Comparison of ENCODE assay signal across 2 cellular contexts in genomic region chr18:5197461-5197860, GRCh38.
TF ChIP-seq lines count a peak whose summit lies in the region.

No MANE protein-coding gene starts in this region.

TF ChIP-seq in GM23338, 12 proteins besides CTCF, POLR2A, EP300 and RAD21 (continued from another document):
- TF ChIP-seq, protein P1, sequence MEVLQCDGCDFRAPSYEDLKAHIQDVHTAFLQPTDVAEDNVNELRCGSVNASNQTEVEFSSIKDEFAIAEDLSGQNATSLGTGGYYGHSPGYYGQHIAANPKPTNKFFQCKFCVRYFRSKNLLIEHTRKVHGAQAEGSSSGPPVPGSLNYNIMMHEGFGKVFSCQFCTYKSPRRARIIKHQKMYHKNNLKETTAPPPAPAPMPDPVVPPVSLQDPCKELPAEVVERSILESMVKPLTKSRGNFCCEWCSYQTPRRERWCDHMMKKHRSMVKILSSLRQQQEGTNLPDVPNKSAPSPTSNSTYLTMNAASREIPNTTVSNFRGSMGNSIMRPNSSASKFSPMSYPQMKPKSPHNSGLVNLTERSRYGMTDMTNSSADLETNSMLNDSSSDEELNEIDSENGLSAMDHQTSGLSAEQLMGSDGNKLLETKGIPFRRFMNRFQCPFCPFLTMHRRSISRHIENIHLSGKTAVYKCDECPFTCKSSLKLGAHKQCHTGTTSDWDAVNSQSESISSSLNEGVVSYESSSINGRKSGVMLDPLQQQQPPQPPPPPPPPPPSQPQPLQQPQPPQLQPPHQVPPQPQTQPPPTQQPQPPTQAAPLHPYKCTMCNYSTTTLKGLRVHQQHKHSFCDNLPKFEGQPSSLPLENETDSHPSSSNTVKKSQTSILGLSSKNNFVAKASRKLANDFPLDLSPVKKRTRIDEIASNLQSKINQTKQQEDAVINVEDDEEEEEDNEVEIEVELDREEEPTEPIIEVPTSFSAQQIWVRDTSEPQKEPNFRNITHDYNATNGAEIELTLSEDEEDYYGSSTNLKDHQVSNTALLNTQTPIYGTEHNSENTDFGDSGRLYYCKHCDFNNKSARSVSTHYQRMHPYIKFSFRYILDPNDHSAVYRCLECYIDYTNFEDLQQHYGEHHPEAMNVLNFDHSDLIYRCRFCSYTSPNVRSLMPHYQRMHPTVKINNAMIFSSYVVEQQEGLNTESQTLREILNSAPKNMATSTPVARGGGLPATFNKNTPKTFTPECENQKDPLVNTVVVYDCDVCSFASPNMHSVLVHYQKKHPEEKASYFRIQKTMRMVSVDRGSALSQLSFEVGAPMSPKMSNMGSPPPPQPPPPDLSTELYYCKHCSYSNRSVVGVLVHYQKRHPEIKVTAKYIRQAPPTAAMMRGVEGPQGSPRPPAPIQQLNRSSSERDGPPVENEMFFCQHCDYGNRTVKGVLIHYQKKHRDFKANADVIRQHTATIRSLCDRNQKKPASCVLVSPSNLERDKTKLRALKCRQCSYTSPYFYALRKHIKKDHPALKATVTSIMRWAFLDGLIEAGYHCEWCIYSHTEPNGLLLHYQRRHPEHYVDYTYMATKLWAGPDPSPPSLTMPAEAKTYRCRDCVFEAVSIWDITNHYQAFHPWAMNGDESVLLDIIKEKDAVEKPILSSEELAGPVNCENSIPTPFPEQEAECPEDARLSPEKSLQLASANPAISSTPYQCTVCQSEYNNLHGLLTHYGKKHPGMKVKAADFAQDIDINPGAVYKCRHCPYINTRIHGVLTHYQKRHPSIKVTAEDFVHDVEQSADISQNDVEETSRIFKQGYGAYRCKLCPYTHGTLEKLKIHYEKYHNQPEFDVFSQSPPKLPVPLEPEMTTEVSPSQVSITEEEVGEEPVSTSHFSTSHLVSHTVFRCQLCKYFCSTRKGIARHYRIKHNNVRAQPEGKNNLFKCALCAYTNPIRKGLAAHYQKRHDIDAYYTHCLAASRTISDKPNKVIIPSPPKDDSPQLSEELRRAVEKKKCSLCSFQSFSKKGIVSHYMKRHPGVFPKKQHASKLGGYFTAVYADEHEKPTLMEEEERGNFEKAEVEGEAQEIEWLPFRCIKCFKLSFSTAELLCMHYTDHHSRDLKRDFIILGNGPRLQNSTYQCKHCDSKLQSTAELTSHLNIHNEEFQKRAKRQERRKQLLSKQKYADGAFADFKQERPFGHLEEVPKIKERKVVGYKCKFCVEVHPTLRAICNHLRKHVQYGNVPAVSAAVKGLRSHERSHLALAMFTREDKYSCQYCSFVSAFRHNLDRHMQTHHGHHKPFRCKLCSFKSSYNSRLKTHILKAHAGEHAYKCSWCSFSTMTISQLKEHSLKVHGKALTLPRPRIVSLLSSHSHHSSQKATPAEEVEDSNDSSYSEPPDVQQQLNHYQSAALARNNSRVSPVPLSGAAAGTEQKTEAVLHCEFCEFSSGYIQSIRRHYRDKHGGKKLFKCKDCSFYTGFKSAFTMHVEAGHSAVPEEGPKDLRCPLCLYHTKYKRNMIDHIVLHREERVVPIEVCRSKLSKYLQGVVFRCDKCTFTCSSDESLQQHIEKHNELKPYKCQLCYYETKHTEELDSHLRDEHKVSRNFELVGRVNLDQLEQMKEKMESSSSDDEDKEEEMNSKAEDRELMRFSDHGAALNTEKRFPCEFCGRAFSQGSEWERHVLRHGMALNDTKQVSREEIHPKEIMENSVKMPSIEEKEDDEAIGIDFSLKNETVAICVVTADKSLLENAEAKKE (CRISPR knock-in tag; IDR thresholded peaks at IDR 0.05): no peak
- TF ChIP-seq CREB1 (CRISPR knock-in tag; IDR thresholded peaks at IDR 0.05; ENCODE audit: low read depth) (no peak), REST (IDR thresholded peaks at IDR 0.05; ENCODE audit: unreplicated experiment) (no peak), ZNF331 (CRISPR knock-in tag; IDR thresholded peaks at IDR 0.05; ENCODE audit: low read depth) (no peak), NANOG (IDR thresholded peaks at IDR 0.05; ENCODE audit: borderline replicate concordance) (no peak), POLR2AphosphoS5 (IDR thresholded peaks at IDR 0.05; ENCODE audit: low read depth) (no peak)

TF ChIP-seq in WTC11, 78 proteins besides CTCF, POLR2A, EP300 and RAD21 (continued from another document):
- TF ChIP-seq, protein P2, sequence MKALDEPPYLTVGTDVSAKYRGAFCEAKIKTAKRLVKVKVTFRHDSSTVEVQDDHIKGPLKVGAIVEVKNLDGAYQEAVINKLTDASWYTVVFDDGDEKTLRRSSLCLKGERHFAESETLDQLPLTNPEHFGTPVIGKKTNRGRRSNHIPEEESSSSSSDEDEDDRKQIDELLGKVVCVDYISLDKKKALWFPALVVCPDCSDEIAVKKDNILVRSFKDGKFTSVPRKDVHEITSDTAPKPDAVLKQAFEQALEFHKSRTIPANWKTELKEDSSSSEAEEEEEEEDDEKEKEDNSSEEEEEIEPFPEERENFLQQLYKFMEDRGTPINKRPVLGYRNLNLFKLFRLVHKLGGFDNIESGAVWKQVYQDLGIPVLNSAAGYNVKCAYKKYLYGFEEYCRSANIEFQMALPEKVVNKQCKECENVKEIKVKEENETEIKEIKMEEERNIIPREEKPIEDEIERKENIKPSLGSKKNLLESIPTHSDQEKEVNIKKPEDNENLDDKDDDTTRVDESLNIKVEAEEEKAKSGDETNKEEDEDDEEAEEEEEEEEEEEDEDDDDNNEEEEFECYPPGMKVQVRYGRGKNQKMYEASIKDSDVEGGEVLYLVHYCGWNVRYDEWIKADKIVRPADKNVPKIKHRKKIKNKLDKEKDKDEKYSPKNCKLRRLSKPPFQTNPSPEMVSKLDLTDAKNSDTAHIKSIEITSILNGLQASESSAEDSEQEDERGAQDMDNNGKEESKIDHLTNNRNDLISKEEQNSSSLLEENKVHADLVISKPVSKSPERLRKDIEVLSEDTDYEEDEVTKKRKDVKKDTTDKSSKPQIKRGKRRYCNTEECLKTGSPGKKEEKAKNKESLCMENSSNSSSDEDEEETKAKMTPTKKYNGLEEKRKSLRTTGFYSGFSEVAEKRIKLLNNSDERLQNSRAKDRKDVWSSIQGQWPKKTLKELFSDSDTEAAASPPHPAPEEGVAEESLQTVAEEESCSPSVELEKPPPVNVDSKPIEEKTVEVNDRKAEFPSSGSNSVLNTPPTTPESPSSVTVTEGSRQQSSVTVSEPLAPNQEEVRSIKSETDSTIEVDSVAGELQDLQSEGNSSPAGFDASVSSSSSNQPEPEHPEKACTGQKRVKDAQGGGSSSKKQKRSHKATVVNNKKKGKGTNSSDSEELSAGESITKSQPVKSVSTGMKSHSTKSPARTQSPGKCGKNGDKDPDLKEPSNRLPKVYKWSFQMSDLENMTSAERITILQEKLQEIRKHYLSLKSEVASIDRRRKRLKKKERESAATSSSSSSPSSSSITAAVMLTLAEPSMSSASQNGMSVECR (CRISPR knock-in tag; IDR thresholded peaks at IDR 0.05; ENCODE audit: borderline replicate concordance): no peak
- no peak for TF ChIP-seq ZNF671 (CRISPR knock-in tag; IDR thresholded peaks at IDR 0.05)
- no peak for TF ChIP-seq ESRRA (CRISPR knock-in tag; IDR thresholded peaks at IDR 0.05; ENCODE audit: borderline replicate concordance)
- no peak for TF ChIP-seq CREB1 (CRISPR knock-in tag; IDR thresholded peaks at IDR 0.05)
- TF ChIP-seq, protein P3, sequence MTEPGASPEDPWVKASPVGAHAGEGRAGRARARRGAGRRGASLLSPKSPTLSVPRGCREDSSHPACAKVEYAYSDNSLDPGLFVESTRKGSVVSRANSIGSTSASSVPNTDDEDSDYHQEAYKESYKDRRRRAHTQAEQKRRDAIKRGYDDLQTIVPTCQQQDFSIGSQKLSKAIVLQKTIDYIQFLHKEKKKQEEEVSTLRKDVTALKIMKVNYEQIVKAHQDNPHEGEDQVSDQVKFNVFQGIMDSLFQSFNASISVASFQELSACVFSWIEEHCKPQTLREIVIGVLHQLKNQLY (CRISPR knock-in tag; IDR thresholded peaks at IDR 0.05): no peak
- no peak for TF ChIP-seq E2F4 (CRISPR knock-in tag; IDR thresholded peaks at IDR 0.05; ENCODE audit: borderline replicate concordance, low read depth)
